1 cellular context compared by ENCODE assay signal in the genomic region with DNA sequence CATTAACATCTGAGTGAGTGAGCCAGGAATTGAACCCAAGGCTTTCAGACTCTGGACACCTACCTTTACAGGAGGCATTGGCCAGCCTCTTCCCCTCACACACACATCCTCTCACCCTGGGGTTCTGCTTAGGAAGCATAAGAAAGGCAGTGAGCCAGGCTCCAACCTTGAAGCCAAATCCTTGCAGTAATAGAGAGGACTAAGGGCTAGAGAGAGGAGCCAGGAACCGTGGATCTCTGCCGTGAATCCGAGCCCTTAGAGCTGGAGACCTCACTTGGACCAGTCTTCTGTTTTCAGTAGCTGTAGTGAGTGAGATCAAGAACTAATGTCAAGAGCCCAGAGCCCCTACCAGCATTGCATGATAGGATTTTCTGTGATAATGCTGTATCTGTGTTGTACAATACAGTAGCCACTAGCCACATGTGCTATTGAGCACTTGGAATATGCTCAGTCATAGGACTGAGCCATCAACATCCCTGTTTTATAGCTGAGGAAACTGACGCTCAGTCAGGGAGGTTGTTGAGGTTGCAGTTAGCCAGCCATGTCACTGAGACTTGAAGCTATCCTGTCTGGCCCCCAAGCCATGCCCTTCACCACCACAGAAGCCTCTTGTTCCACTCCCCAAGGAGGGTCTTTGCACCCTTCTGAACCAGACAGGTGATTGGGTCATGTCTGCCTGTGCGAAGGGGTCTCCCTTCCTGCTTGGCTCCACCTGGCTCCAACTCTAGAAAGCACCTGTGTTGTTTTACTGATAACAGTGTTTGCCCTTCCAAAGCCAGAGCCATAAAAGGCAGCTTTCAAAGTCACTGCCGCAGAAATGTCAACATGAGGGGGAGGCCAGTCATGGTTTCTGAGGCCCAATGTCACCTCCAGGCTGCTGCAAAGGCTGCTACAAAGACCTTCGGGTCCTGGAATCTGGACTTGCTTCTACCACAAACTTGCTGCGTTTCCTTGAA.
A peak's percentile ranks its signal among the peaks of the same experiment; 100 is the strongest.
TF ChIP-seq lines count a peak whose summit lies in the region.

No MANE protein-coding gene starts in this region.

TF ChIP-seq in HepG2, 621 proteins besides CTCF, POLR2A, EP300 and RAD21 (continued from another document and continues in another):
- TF ChIP-seq, protein P1, sequence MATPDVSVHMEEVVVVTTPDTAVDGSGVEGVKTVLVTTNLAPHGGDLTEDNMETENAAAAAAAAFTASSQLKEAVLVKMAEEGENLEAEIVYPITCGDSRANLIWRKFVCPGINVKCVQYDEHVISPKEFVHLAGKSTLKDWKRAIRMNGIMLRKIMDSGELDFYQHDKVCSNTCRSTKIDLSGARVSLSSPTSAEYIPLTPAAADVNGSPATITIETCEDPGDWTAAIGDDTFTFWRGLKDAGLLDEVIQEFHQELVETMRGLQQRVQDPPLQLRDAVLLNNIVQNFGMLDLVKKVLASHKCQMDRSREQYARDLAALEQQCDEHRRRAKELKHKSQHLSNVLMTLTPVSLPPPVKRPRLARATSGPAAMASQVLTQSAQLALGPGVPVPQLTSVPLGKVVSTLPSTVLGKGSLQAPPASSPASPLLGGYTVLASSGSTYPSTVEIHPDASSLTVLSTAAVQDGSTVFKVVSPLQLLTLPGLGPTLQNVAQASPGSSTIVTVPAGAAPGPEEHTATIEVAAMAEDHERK (CRISPR knock-in tag; IDR thresholded peaks at IDR 0.05; ENCODE audit: low read depth): no peak
- TF ChIP-seq, protein P2, sequence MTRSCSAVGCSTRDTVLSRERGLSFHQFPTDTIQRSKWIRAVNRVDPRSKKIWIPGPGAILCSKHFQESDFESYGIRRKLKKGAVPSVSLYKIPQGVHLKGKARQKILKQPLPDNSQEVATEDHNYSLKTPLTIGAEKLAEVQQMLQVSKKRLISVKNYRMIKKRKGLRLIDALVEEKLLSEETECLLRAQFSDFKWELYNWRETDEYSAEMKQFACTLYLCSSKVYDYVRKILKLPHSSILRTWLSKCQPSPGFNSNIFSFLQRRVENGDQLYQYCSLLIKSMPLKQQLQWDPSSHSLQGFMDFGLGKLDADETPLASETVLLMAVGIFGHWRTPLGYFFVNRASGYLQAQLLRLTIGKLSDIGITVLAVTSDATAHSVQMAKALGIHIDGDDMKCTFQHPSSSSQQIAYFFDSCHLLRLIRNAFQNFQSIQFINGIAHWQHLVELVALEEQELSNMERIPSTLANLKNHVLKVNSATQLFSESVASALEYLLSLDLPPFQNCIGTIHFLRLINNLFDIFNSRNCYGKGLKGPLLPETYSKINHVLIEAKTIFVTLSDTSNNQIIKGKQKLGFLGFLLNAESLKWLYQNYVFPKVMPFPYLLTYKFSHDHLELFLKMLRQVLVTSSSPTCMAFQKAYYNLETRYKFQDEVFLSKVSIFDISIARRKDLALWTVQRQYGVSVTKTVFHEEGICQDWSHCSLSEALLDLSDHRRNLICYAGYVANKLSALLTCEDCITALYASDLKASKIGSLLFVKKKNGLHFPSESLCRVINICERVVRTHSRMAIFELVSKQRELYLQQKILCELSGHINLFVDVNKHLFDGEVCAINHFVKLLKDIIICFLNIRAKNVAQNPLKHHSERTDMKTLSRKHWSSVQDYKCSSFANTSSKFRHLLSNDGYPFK (CRISPR knock-in tag; IDR thresholded peaks at IDR 0.05; ENCODE audit: borderline replicate concordance): peak; percentile 32; the same call in 1 of the 2 replicates
- TF ChIP-seq ZSCAN29 (CRISPR knock-in tag; conservative IDR thresholded peaks at IDR 0.05): peak; percentile 82
- peak; percentile 80; the same call in 1 of the 2 replicates for TF ChIP-seq MYC (CRISPR knock-in tag; IDR thresholded peaks at IDR 0.05; ENCODE audit: borderline replicate concordance)
- TF ChIP-seq MAZ (IDR thresholded peaks at IDR 0.05; ENCODE audit: borderline replicate concordance, low read depth, low read length): peak; percentile 30; the same call in 1 of the 2 replicates
- TF ChIP-seq MAZ (CRISPR knock-in tag; IDR thresholded peaks at IDR 0.05; ENCODE audit: low read depth): peak; percentile 89
- TF ChIP-seq, protein P3, sequence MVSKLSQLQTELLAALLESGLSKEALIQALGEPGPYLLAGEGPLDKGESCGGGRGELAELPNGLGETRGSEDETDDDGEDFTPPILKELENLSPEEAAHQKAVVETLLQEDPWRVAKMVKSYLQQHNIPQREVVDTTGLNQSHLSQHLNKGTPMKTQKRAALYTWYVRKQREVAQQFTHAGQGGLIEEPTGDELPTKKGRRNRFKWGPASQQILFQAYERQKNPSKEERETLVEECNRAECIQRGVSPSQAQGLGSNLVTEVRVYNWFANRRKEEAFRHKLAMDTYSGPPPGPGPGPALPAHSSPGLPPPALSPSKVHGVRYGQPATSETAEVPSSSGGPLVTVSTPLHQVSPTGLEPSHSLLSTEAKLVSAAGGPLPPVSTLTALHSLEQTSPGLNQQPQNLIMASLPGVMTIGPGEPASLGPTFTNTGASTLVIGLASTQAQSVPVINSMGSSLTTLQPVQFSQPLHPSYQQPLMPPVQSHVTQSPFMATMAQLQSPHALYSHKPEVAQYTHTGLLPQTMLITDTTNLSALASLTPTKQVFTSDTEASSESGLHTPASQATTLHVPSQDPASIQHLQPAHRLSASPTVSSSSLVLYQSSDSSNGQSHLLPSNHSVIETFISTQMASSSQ (IDR thresholded peaks at IDR 0.05; ENCODE audit: low read depth): peak; percentile 85
- TF ChIP-seq, protein P3 (CRISPR knock-in tag; IDR thresholded peaks at IDR 0.05; ENCODE audit: borderline replicate concordance): peak; percentile 95
- TF ChIP-seq ELF1 (CRISPR knock-in tag; IDR thresholded peaks at IDR 0.05): peak; percentile 84
- no peak for TF ChIP-seq ZBTB8A (CRISPR knock-in tag; IDR thresholded peaks at IDR 0.05; ENCODE audit: borderline replicate concordance, low read depth)
- peak; percentile 54 for TF ChIP-seq ONECUT2 (CRISPR knock-in tag; IDR thresholded peaks at IDR 0.05)
- no peak for TF ChIP-seq ZFAT (CRISPR knock-in tag; conservative IDR thresholded peaks at IDR 0.05)
- TF ChIP-seq, protein P4, sequence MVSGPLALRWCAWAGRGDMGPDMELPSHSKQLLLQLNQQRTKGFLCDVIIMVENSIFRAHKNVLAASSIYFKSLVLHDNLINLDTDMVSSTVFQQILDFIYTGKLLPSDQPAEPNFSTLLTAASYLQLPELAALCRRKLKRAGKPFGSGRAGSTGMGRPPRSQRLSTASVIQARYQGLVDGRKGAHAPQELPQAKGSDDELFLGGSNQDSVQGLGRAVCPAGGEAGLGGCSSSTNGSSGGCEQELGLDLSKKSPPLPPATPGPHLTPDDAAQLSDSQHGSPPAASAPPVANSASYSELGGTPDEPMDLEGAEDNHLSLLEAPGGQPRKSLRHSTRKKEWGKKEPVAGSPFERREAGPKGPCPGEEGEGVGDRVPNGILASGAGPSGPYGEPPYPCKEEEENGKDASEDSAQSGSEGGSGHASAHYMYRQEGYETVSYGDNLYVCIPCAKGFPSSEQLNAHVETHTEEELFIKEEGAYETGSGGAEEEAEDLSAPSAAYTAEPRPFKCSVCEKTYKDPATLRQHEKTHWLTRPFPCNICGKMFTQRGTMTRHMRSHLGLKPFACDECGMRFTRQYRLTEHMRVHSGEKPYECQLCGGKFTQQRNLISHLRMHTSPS (CRISPR knock-in tag; IDR thresholded peaks at IDR 0.05; ENCODE audit: low read depth): 0 out of 2 replicates have a peak, but pooled peaks have one; percentile 70
- peak; percentile 100 for TF ChIP-seq HMG20A (CRISPR knock-in tag; IDR thresholded peaks at IDR 0.05; ENCODE audit: borderline replicate concordance)
- peak; percentile 78; the same call in 1 of the 2 replicates for TF ChIP-seq ZNF792 (CRISPR knock-in tag; IDR thresholded peaks at IDR 0.05)
- no peak for TF ChIP-seq CCAR2 (optimal IDR thresholded peaks at IDR 0.05; ENCODE audit: low read depth, low read length)
- TF ChIP-seq NFKB2 (CRISPR knock-in tag; IDR thresholded peaks at IDR 0.05; ENCODE audit: borderline replicate concordance): no peak; the same call in 1 of the 2 replicates
- peak; percentile 44; the same call in 1 of the 2 replicates for TF ChIP-seq SP4 (CRISPR knock-in tag; IDR thresholded peaks at IDR 0.05)
- TF ChIP-seq, protein P5, sequence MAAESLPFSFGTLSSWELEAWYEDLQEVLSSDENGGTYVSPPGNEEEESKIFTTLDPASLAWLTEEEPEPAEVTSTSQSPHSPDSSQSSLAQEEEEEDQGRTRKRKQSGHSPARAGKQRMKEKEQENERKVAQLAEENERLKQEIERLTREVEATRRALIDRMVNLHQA (CRISPR knock-in tag; IDR thresholded peaks at IDR 0.05): no peak
- peak; percentile 98 for TF ChIP-seq CREM (IDR thresholded peaks at IDR 0.05)
- no peak for TF ChIP-seq CREM (CRISPR knock-in tag; IDR thresholded peaks at IDR 0.05)
- no peak; the same call in 2 of the 3 replicates for TF ChIP-seq MXI1 (IDR thresholded peaks at IDR 0.05; ENCODE audit: borderline replicate concordance, low read depth, low read length)
- TF ChIP-seq, protein P6, sequence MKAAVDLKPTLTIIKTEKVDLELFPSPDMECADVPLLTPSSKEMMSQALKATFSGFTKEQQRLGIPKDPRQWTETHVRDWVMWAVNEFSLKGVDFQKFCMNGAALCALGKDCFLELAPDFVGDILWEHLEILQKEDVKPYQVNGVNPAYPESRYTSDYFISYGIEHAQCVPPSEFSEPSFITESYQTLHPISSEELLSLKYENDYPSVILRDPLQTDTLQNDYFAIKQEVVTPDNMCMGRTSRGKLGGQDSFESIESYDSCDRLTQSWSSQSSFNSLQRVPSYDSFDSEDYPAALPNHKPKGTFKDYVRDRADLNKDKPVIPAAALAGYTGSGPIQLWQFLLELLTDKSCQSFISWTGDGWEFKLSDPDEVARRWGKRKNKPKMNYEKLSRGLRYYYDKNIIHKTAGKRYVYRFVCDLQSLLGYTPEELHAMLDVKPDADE (CRISPR knock-in tag; IDR thresholded peaks at IDR 0.05): no peak
- TF ChIP-seq, protein P7, sequence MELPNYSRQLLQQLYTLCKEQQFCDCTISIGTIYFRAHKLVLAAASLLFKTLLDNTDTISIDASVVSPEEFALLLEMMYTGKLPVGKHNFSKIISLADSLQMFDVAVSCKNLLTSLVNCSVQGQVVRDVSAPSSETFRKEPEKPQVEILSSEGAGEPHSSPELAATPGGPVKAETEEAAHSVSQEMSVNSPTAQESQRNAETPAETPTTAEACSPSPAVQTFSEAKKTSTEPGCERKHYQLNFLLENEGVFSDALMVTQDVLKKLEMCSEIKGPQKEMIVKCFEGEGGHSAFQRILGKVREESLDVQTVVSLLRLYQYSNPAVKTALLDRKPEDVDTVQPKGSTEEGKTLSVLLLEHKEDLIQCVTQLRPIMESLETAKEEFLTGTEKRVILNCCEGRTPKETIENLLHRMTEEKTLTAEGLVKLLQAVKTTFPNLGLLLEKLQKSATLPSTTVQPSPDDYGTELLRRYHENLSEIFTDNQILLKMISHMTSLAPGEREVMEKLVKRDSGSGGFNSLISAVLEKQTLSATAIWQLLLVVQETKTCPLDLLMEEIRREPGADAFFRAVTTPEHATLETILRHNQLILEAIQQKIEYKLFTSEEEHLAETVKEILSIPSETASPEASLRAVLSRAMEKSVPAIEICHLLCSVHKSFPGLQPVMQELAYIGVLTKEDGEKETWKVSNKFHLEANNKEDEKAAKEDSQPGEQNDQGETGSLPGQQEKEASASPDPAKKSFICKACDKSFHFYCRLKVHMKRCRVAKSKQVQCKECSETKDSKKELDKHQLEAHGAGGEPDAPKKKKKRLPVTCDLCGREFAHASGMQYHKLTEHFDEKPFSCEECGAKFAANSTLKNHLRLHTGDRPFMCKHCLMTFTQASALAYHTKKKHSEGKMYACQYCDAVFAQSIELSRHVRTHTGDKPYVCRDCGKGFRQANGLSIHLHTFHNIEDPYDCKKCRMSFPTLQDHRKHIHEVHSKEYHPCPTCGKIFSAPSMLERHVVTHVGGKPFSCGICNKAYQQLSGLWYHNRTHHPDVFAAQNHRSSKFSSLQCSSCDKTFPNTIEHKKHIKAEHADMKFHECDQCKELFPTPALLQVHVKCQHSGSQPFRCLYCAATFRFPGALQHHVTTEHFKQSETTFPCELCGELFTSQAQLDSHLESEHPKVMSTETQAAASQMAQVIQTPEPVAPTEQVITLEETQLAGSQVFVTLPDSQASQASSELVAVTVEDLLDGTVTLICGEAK (IDR thresholded peaks at IDR 0.05): no peak
- TF ChIP-seq, protein P7 (CRISPR knock-in tag; IDR thresholded peaks at IDR 0.05): peak; percentile 80; the same call in 1 of the 2 replicates
